8 cellular contexts compared by ENCODE assay signal in genomic region chr2:9380702-9381628, GRCh38. TPM values are rescaled to one million over a fixed set of nuclear protein-coding genes. Genes with fewer than 3 reads are reported as not detected.
DNase-seq lines count a peak whose midpoint lies in the region; ATAC-seq and TF ChIP-seq lines count a peak whose summit lies in the region.

No MANE protein-coding gene starts in this region.

- peak; percentile 73 for ATAC-seq in HCT116
- ATAC-seq in HG02642 (IDR thresholded peaks at IDR 0.05; ENCODE audit: poor library complexity, unreplicated experiment), result no peak
- ATAC-seq in HG03432 (IDR thresholded peaks at IDR 0.05; ENCODE audit: unreplicated experiment), result no peak
- ATAC-seq in HG03025 (IDR thresholded peaks at IDR 0.05; ENCODE audit: low FRiP score, unreplicated experiment), result no peak

- H3K27ac ChIP-seq in HCT116 (ENCODE audit: low read depth, low read length), result peak overlapping the region; percentile 73
- H3K27ac ChIP-seq in right atrium auricular region, result peak overlapping the region; percentile 64 to 81
- peak overlapping the region; percentile 50 to 87 (median 82) for H3K27ac ChIP-seq in stomach

- 50 to 62% (median 54%) methylated on average over 17 to 18 of the region's 18 CpGs for WGBS in stomach, 5 donors

- peak; percentile 16; the same call in 1 of the 2 replicates for TF ChIP-seq RAD21 in HCT116 (IDR thresholded peaks at IDR 0.05; ENCODE audit: low read depth)

- POLR2A ChIA-PET in HCT116 (lab: Charles Lee), result no interaction called here

- CTCF ChIA-PET in HCT116 (lab: Charles Lee), result interaction anchor here (1.3 to 2.1 kb wide), 2 partner anchors 10 to 243 kb away, joined by 3 to 6 read pairs; no protein-coding TSS in a partner anchor

- no peak for TF ChIP-seq EP300 in stomach (IDR thresholded peaks at IDR 0.05)

- TF ChIP-seq POLR2A in HCT116 (IDR thresholded peaks at IDR 0.05; ENCODE audit: borderline replicate concordance, extremely low read depth, insufficient read depth, insufficient read length), result no peak
- TF ChIP-seq POLR2A in stomach (IDR thresholded peaks at IDR 0.05), result no peak

- no TSS peak for BruUV-seq in HCT116 (replicated peaks; lab: Mats Ljungman, UMichigan)

- H3K9me2 ChIP-seq in HCT116 (ENCODE audit: insufficient read depth), result no peaks in the 10 kb centered on the region

- H3K9me3 ChIP-seq in HCT116 (ENCODE audit: control insufficient read depth in 1 of 2, insufficient read depth in 1 of 2, low read depth in 1 of 2, low read length in 2 of 2) (no peaks in the 10 kb centered on the region), right atrium auricular region (no peaks in the 10 kb centered on the region), stomach (no peaks in the 10 kb centered on the region)

- intact Hi-C loops in HCT116 (cut with micrococcal nuclease) (no loop called here), stomach (cut with DNase I; ENCODE audit: low total_unique reads) (no loop called here)

- H4K20me1 ChIP-seq in HCT116 (ENCODE audit: insufficient read depth), result no peaks in the 10 kb centered on the region

- H3K79me2 ChIP-seq in HCT116 (ENCODE audit: insufficient read depth, low read length), result no peaks in the 10 kb centered on the region

- H3K4me3 ChIP-seq in HCT116 (replicated peaks in 1 of 2; ENCODE audit: low read depth in 1 of 2, low read length in 2 of 2) (peak overlapping the region in 1 of 2 experiments; percentile 28; a peak in 2 of 4 replicates), right atrium auricular region (no peak overlapping the region), stomach (no peak overlapping the region)

- H3K27me3 ChIP-seq in HCT116 (ENCODE audit: insufficient read depth, low read length), result no peaks in the 10 kb centered on the region
- no peaks in the 10 kb centered on the region for H3K27me3 ChIP-seq in right atrium auricular region
- no peaks in the 10 kb centered on the region for H3K27me3 ChIP-seq in stomach

- peak overlapping the region; percentile 50 for H3K9ac ChIP-seq in HCT116 (ENCODE audit: low read length)

- peak; percentile 71 for DNase-seq in HCT116 (ENCODE audit: low read depth, low spot score)
- peak; percentile 95 for DNase-seq in astrocyte of the hippocampus (ENCODE audit: low read depth, low spot score)
- DNase-seq in right atrium auricular region (ENCODE audit: low spot score), result peak; percentile 88
- DNase-seq in stomach, result peak; percentile 67
- no peak for DNase-seq in UCSD-AML1 (lab: John Stamatoyannopoulos, UW; ENCODE audit: unreplicated experiment)

- no peak overlapping the region for H2AFZ ChIP-seq in HCT116 (ENCODE audit: low read depth, low read length, poor library complexity, severe bottlenecking)

- peak overlapping the region; percentile 74 for H3K4me2 ChIP-seq in HCT116 (ENCODE audit: low read length)

- TF ChIP-seq CTCF in HCT116 (IDR thresholded peaks at IDR 0.05 in 2 of 3, conservative IDR thresholded peaks at IDR 0.05 in 1 of 3; ENCODE audit: borderline replicate concordance in 1 of 3, insufficient read depth in 1 of 3, low read depth in 2 of 3, low read length in 2 of 3), result no peak
- TF ChIP-seq CTCF in right atrium auricular region (IDR thresholded peaks at IDR 0.05), result no peak
- peak in 1 of 7 experiments; percentile 7 for TF ChIP-seq CTCF in stomach (IDR thresholded peaks at IDR 0.05)

- H3K4me1 ChIP-seq in HCT116 (ENCODE audit: control insufficient read depth in 1 of 2, insufficient read depth in 2 of 2, low read length in 2 of 2), result peaks cover 58 to 70% of the 10 kb centered on the region in 2 experiments
- H3K4me1 ChIP-seq in right atrium auricular region, result peaks cover 0 to 33% of the 10 kb centered on the region in 2 donors
- peaks cover 12 to 36% (median 23%) of the 10 kb centered on the region in 4 donors for H3K4me1 ChIP-seq in stomach

- RAD21 ChIA-PET in HCT116 (lab: Charles Lee; ENCODE audit: low non-redundant PET in 1 of 2, low total read pairs in 2 of 2, uncharacterized antibody in 2 of 2, unreplicated experiment in 2 of 2), result no interaction called here

- no peaks in the 10 kb centered on the region for H3K36me3 ChIP-seq in HCT116 (ENCODE audit: control insufficient read depth in 1 of 2, insufficient read depth in 2 of 2, low read length in 2 of 2)
- peaks cover 1% of the 10 kb centered on the region for H3K36me3 ChIP-seq in right atrium auricular region
- peaks cover 0 to 64% (median 63%) of the 10 kb centered on the region in 4 donors for H3K36me3 ChIP-seq in stomach

TF ChIP-seq in HCT116, 20 proteins besides CTCF, POLR2A, EP300 and RAD21 (continues in another document):
- TF ChIP-seq SRF (IDR thresholded peaks at IDR 0.05; ENCODE audit: low read depth) (no peak), YY1 (IDR thresholded peaks at IDR 0.05; ENCODE audit: extremely low read depth, insufficient replicate concordance, low read depth, low read length) (peak; percentile 3), TCF7L2 (IDR thresholded peaks at IDR 0.05; ENCODE audit: borderline replicate concordance, extremely low read depth, insufficient read depth, insufficient read length) (no peak), REST (IDR thresholded peaks at IDR 0.05; ENCODE audit: low read depth) (no peak), SIN3A (IDR thresholded peaks at IDR 0.05; ENCODE audit: low read depth) (no peak), EZH2phosphoT487 (IDR thresholded peaks at IDR 0.05; ENCODE audit: borderline replicate concordance) (no peak), CBX3 (IDR thresholded peaks at IDR 0.05; ENCODE audit: low read depth) (0 out of 2 replicates have a peak, but pooled peaks have one; percentile 32), ZNF274 (IDR thresholded peaks at IDR 0.05; ENCODE audit: low read depth, low read length) (no peak), EZH2 (IDR thresholded peaks at IDR 0.05) (no peak), POLR2AphosphoS5 (IDR thresholded peaks at IDR 0.05; ENCODE audit: low read depth, low read length) (peak; percentile 18; the same call in 1 of the 2 replicates), EGR1 (IDR thresholded peaks at IDR 0.05; ENCODE audit: low read depth) (no peak), ZFX (IDR thresholded peaks at IDR 0.05) (no peak), JUND (IDR thresholded peaks at IDR 0.05) (peak; percentile 54; the same call in 1 of the 2 replicates), FOSL1 (IDR thresholded peaks at IDR 0.05; ENCODE audit: low read depth) (peak; percentile 79), ZBTB33 (IDR thresholded peaks at IDR 0.05; ENCODE audit: extremely low read depth, insufficient replicate concordance, low read length) (peak; percentile 3), SP1 (IDR thresholded peaks at IDR 0.05; ENCODE audit: low read depth) (peak; percentile 55), CEBPB (IDR thresholded peaks at IDR 0.05; ENCODE audit: low read depth) (peak; percentile 88), MAX (IDR thresholded peaks at IDR 0.05) (peak; percentile 59), ELF1 (IDR thresholded peaks at IDR 0.05; ENCODE audit: borderline replicate concordance, low read depth) (no peak)

RNA-seq across cellular contexts. Expression of gene ITGB1BP1, which starts 42.4 kb away (rescaled TPM):
- total RNA-seq in HCT116 (2021; ENCODE audit: unreplicated experiment), result 86.9 TPM
- 31.8 and 49.5 TPM in 2 replicates for polyA plus RNA-seq in HCT116 (2012)
- 10 to 100 TPM; 29.0 to 34.4 TPM for total RNA-seq in right atrium auricular region
- total RNA-seq in stomach, result 100 to 1,000 TPM in 1 of 5 donors, 10 to 100 TPM in 4; 20.1 to 117 (median 36.2) TPM
- 10 to 100 TPM; 67.8 to 78.5 (median 71.5) TPM for polyA plus RNA-seq in stomach

RNA-seq across cellular contexts. Expression of gene CPSF3, which starts 42.5 kb away (rescaled TPM):
- total RNA-seq in HCT116 (2021; ENCODE audit: unreplicated experiment) (68.5 TPM), right atrium auricular region (10 to 100 TPM; 13.7 to 13.9 TPM), stomach (10 to 100 TPM in 4 of 5 donors, 1 to 10 TPM in 1; 8.2 to 55.3 (median 19.7) TPM)
- polyA plus RNA-seq in HCT116 (2012), result 43.9 and 55.0 TPM in 2 replicates
- 10 to 100 TPM; 12.4 to 15.0 (median 13.3) TPM for polyA plus RNA-seq in stomach
